Comparison of ENCODE assay signal across 1 cellular context in the genomic region with DNA sequence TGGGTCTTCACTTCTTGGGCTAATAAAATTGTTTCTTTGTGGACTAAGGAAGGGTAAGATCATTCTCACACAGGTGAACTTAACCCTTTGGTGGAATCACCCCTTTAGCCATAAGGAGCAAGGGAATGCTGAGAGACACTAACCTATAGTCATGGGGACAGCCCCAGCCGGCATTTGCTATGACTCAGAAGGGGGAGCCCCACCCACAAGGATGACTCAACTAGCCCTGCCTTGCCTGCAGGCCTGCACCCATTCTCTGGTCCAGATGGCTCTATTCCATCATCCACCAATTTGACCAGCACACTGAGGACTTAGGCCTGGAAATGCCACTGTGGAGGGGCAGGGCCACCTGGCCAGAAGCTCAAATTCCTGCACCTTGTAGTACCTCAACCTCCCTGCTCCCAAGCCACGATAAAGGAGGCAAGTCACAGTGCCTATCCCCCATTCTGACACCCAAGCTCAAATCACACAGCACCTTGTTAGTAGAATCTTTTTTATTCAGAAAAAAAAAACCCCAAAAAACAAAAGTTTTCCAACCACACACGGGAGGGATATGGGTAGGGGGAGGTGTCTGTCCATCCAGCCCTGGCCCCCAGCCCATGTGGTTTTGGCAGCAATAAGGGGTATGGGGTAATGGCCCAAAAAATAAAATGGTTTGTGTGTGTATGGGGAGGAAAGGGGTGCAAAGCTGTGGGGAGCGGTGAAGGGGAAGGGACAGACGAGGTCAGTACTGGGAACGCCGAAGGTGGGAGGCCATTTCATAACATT.
TF ChIP-seq lines count a peak whose summit lies in the region.

No MANE protein-coding gene starts in this region.

TF ChIP-seq in K562, 482 proteins besides CTCF, POLR2A, EP300 and RAD21 (continued from another document and continues in another):
- TF ChIP-seq, protein P1, sequence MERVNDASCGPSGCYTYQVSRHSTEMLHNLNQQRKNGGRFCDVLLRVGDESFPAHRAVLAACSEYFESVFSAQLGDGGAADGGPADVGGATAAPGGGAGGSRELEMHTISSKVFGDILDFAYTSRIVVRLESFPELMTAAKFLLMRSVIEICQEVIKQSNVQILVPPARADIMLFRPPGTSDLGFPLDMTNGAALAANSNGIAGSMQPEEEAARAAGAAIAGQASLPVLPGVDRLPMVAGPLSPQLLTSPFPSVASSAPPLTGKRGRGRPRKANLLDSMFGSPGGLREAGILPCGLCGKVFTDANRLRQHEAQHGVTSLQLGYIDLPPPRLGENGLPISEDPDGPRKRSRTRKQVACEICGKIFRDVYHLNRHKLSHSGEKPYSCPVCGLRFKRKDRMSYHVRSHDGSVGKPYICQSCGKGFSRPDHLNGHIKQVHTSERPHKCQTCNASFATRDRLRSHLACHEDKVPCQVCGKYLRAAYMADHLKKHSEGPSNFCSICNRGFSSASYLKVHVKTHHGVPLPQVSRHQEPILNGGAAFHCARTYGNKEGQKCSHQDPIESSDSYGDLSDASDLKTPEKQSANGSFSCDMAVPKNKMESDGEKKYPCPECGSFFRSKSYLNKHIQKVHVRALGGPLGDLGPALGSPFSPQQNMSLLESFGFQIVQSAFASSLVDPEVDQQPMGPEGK (CRISPR knock-in tag; IDR thresholded peaks at IDR 0.05; ENCODE audit: borderline replicate concordance) = no peak
- no peak for TF ChIP-seq TRIM24 (IDR thresholded peaks at IDR 0.05)
- no peak for TF ChIP-seq ZNF785 (CRISPR knock-in tag; IDR thresholded peaks at IDR 0.05)
- no peak for TF ChIP-seq NEUROD1 (IDR thresholded peaks at IDR 0.05; ENCODE audit: borderline replicate concordance, low read depth, low read length, partially characterized antibody)
- no peak; the same call in 1 of the 2 replicates for TF ChIP-seq SP1 (CRISPR knock-in tag; IDR thresholded peaks at IDR 0.05)
- no peak for TF ChIP-seq BRF1 (IDR thresholded peaks at IDR 0.05; ENCODE audit: borderline replicate concordance, extremely low read depth, insufficient read length)
- no peak for TF ChIP-seq ELF1 (tag; IDR thresholded peaks at IDR 0.05)
- no peak for TF ChIP-seq IRF2 (CRISPR knock-in tag; IDR thresholded peaks at IDR 0.05)
- TF ChIP-seq KLF6 (CRISPR knock-in tag; IDR thresholded peaks at IDR 0.05; ENCODE audit: borderline replicate concordance) = no peak
- TF ChIP-seq, protein P2, sequence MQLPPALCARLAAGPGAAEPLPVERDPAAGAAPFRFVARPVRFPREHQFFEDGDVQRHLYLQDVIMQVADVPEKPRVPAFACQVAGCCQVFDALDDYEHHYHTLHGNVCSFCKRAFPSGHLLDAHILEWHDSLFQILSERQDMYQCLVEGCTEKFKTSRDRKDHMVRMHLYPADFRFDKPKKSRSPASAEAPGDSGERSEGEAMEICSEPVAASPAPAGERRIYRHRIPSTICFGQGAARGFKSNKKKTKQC (CRISPR knock-in tag; IDR thresholded peaks at IDR 0.05) = no peak
- TF ChIP-seq CLOCK (CRISPR knock-in tag; IDR thresholded peaks at IDR 0.05; ENCODE audit: borderline replicate concordance) = no peak
- TF ChIP-seq MIER1 (IDR thresholded peaks at IDR 0.05; ENCODE audit: low read depth) = no peak
- TF ChIP-seq THRB (CRISPR knock-in tag; conservative IDR thresholded peaks at IDR 0.05) = peak; percentile 3; the same call in 1 of the 2 replicates
- TF ChIP-seq ELK3 (CRISPR knock-in tag; IDR thresholded peaks at IDR 0.05) = no peak
- no peak for TF ChIP-seq KLF13 (tag; IDR thresholded peaks at IDR 0.05; ENCODE audit: borderline replicate concordance, low read depth)
- TF ChIP-seq AFF4 (CRISPR knock-in tag; IDR thresholded peaks at IDR 0.05) = no peak
- no peak for TF ChIP-seq ZNF445 (CRISPR knock-in tag; IDR thresholded peaks at IDR 0.05; ENCODE audit: low read depth)
- TF ChIP-seq UBTF (IDR thresholded peaks at IDR 0.05; ENCODE audit: borderline replicate concordance in 1 of 2, low read depth in 2 of 2, low read length in 2 of 2) = no peak
- TF ChIP-seq DACH1 (IDR thresholded peaks at IDR 0.05; ENCODE audit: partially characterized antibody) = no peak
- TF ChIP-seq NR2F6 (CRISPR knock-in tag; IDR thresholded peaks at IDR 0.05) = no peak
- no peak for TF ChIP-seq TAL1 (IDR thresholded peaks at IDR 0.05)
- TF ChIP-seq NFRKB (IDR thresholded peaks at IDR 0.05; ENCODE audit: low read depth) = no peak
- no peak for TF ChIP-seq GTF2F1 (IDR thresholded peaks at IDR 0.05; ENCODE audit: low read depth, low read length)
- TF ChIP-seq ZC3H8 (IDR thresholded peaks at IDR 0.05) = no peak
- TF ChIP-seq ZNF408 (CRISPR knock-in tag; IDR thresholded peaks at IDR 0.05; ENCODE audit: low read depth) = no peak
- TF ChIP-seq HDGF (IDR thresholded peaks at IDR 0.05) = no peak
- TF ChIP-seq, protein P3, sequence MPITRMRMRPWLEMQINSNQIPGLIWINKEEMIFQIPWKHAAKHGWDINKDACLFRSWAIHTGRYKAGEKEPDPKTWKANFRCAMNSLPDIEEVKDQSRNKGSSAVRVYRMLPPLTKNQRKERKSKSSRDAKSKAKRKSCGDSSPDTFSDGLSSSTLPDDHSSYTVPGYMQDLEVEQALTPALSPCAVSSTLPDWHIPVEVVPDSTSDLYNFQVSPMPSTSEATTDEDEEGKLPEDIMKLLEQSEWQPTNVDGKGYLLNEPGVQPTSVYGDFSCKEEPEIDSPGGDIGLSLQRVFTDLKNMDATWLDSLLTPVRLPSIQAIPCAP (CRISPR knock-in tag; IDR thresholded peaks at IDR 0.05; ENCODE audit: borderline replicate concordance) = no peak
- TF ChIP-seq, protein P4, sequence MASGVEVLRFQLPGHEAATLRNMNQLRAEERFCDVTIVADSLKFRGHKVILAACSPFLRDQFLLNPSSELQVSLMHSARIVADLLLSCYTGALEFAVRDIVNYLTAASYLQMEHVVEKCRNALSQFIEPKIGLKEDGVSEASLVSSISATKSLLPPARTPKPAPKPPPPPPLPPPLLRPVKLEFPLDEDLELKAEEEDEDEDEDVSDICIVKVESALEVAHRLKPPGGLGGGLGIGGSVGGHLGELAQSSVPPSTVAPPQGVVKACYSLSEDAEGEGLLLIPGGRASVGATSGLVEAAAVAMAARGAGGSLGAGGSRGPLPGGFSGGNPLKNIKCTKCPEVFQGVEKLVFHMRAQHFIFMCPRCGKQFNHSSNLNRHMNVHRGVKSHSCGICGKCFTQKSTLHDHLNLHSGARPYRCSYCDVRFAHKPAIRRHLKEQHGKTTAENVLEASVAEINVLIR (CRISPR knock-in tag; IDR thresholded peaks at IDR 0.05) = no peak
- no peak for TF ChIP-seq FIP1L1 (IDR thresholded peaks at IDR 0.05; ENCODE audit: low read depth, low read length, poor library complexity, severe bottlenecking)
- no peak for TF ChIP-seq HDAC8 (tag; IDR thresholded peaks at IDR 0.05)
- TF ChIP-seq CREM (IDR thresholded peaks at IDR 0.05; ENCODE audit: low read depth) = no peak
- TF ChIP-seq SMAD1 (IDR thresholded peaks at IDR 0.05; ENCODE audit: low read depth, low read length, partially characterized antibody) = no peak
- no peak for TF ChIP-seq FOXK2 (conservative IDR thresholded peaks at IDR 0.05 in 1 of 2, IDR thresholded peaks at IDR 0.05 in 1 of 2; ENCODE audit: low read depth in 2 of 2)
- no peak for TF ChIP-seq CBX2 (IDR thresholded peaks at IDR 0.05; ENCODE audit: insufficient read depth, low read length, poor library complexity, severe bottlenecking)
- TF ChIP-seq ATF4 (CRISPR knock-in tag; IDR thresholded peaks at IDR 0.05) = no peak
- no peak for TF ChIP-seq ZNF778 (CRISPR knock-in tag; IDR thresholded peaks at IDR 0.05)
- TF ChIP-seq, protein P5, sequence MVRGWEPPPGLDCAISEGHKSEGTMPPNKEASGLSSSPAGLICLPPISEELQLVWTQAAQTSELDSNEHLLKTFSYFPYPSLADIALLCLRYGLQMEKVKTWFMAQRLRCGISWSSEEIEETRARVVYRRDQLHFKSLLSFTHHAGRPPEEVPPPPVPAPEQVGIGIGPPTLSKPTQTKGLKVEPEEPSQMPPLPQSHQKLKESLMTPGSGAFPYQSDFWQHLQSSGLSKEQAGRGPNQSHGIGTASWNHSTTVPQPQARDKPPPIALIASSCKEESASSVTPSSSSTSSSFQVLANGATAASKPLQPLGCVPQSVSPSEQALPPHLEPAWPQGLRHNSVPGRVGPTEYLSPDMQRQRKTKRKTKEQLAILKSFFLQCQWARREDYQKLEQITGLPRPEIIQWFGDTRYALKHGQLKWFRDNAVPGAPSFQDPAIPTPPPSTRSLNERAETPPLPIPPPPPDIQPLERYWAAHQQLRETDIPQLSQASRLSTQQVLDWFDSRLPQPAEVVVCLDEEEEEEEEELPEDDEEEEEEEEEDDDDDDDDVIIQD (CRISPR knock-in tag; IDR thresholded peaks at IDR 0.05) = no peak
- no peak for TF ChIP-seq FOXM1 (IDR thresholded peaks at IDR 0.05; ENCODE audit: low read depth)
- no peak; the same call in 1 of the 2 replicates for TF ChIP-seq FOXM1 (CRISPR knock-in tag; IDR thresholded peaks at IDR 0.05; ENCODE audit: low read depth)
- no peak for TF ChIP-seq ZNF583 (CRISPR knock-in tag; IDR thresholded peaks at IDR 0.05)
